ENCODE assay signal across 15 cellular contexts in the genomic region with DNA sequence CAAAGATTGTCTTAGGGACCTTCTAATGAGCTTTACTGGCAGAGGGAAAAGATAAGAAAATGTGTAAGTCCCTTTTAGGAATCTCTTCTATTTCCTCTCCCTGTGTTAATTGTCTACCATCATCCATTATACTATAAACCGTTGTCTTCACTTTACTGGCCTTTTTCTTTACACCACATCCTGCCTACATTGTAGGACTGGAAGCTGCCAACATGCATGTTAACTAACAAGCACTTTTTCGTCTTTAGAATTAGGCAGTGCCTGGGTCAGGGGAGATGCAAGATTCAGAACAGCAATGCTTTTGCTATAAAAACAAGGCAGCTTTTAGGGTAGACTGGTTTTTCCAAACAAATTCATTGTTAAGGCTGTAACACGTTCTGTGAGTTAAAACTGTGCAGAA. TPM values are rescaled to one million over a fixed set of nuclear protein-coding genes. Genes with fewer than 3 reads are reported as not detected.
DNase-seq lines count a peak whose midpoint lies in the region; ATAC-seq and TF ChIP-seq lines count a peak whose summit lies in the region.
"Had no signal": no experiment of that assay in that cellular context is flagged by ENCODE, and none has a peak within 500 bp of the region (broad histone marks: within the 10 kb centered on the region; RNA-seq: fewer than 3 reads in every experiment).

No MANE protein-coding gene starts in this region.

- CTCF ChIA-PET in OCI-LY7 (lab: Charles Lee; ENCODE audit: unreplicated experiment): no interaction called here

- no peaks in the 10 kb centered on the region for H4K20me1 ChIP-seq in OCI-LY7 (ENCODE audit: insufficient read depth, low read length)
- H4K20me1 ChIP-seq in hepatocyte (ENCODE audit: insufficient read depth, poor library complexity, severe bottlenecking): no peaks in the 10 kb centered on the region

- POLR2A ChIA-PET in OCI-LY7 (lab: Charles Lee): interaction anchor here (0.7 to 1.5 kb wide), 3 partner anchors 15 to 50 kb away, joined by 3 to 4 read pairs (median 4); a partner anchor contains a TSS

- 59% methylated on average over 3 of the region's 3 CpGs for WGBS in hepatocyte (ENCODE audit: low lambda C conversion rate, missing lambda C conversion rate)
- 43 to 49% methylated on average over 3 of the region's 3 CpGs for WGBS in transverse colon (ENCODE audit: low coverage in 1 of 2), 2 donors

- H3K4me2 ChIP-seq in OCI-LY7 (ENCODE audit: low read length) (peak overlapping the region; percentile 41), hepatocyte (no peak overlapping the region)
- H3K4me2 ChIP-seq: KMS-11 had no signal

- H3K27me3 ChIP-seq in cardiac muscle cell: no peaks in the 10 kb centered on the region
- no peaks in the 10 kb centered on the region for H3K27me3 ChIP-seq in hepatocyte
- H3K27me3 ChIP-seq in transverse colon: no peaks in the 10 kb centered on the region

- TF ChIP-seq CTCF in cardiac muscle cell (IDR thresholded peaks at IDR 0.05; ENCODE audit: low read depth, low read length) (no peak), OCI-LY7 (conservative IDR thresholded peaks at IDR 0.05; ENCODE audit: low read length) (no peak), hepatocyte (IDR thresholded peaks at IDR 0.05; ENCODE audit: poor library complexity) (no peak), transverse colon (IDR thresholded peaks at IDR 0.05) (no peak), mucosa of descending colon (IDR thresholded peaks at IDR 0.05) (no peak)

- intact Hi-C loops in left ventricle myocardium superior (cut with micrococcal nuclease) (no loop called here), OCI-LY7 (cut with micrococcal nuclease; ENCODE audit: unreplicated experiment) (no loop called here), transverse colon (cut with DNase I; ENCODE audit: low total_unique reads) (no loop called here), mucosa of descending colon (cut with DNase I, micrococcal nuclease) (no loop called here)

- H2AFZ ChIP-seq in OCI-LY7 (ENCODE audit: low read length) (peak overlapping the region; percentile 92), hepatocyte (no peak overlapping the region)

- no TSS peak for BruUV-seq in OCI-LY7 (replicated peaks; lab: Mats Ljungman, UMichigan)

- peaks cover 22% of the 10 kb centered on the region for H3K4me1 ChIP-seq in cardiac muscle cell (ENCODE audit: low read depth)
- peaks cover 43% of the 10 kb centered on the region for H3K4me1 ChIP-seq in OCI-LY7 (ENCODE audit: insufficient read depth, low read length, poor library complexity, severe bottlenecking)
- peaks cover 14% of the 10 kb centered on the region for H3K4me1 ChIP-seq in hepatocyte (ENCODE audit: insufficient read depth)
- peaks cover 7 to 35% (median 20%) of the 10 kb centered on the region in 4 donors for H3K4me1 ChIP-seq in transverse colon
- no peaks in the 10 kb centered on the region for H3K4me1 ChIP-seq in mucosa of descending colon (ENCODE audit: low read depth)

- no peaks in the 10 kb centered on the region for H3K79me2 ChIP-seq in OCI-LY7 (ENCODE audit: insufficient read depth, low read depth, low read length)
- peaks cover 10% of the 10 kb centered on the region for H3K79me2 ChIP-seq in hepatocyte

- H3K36me3 ChIP-seq in cardiac muscle cell: no peaks in the 10 kb centered on the region
- H3K36me3 ChIP-seq in OCI-LY7 (ENCODE audit: insufficient read depth, low read length): no peaks in the 10 kb centered on the region
- no peaks in the 10 kb centered on the region for H3K36me3 ChIP-seq in hepatocyte (replicated peaks; ENCODE audit: insufficient read depth, low read depth)
- no peaks in the 10 kb centered on the region for H3K36me3 ChIP-seq in transverse colon
- H3K36me3 ChIP-seq in mucosa of descending colon (ENCODE audit: low read depth): no peaks in the 10 kb centered on the region

- H3K27ac ChIP-seq in cardiac muscle cell (peak overlapping the region; percentile 57), OCI-LY7 (ENCODE audit: low read depth, low read length, poor library complexity, severe bottlenecking) (peak overlapping the region; percentile 47), hepatocyte (peak overlapping the region; percentile 90), transverse colon (peak overlapping the region; percentile 77 to 85 (median 82))
- H3K27ac ChIP-seq: KMS-11 had no signal

- DNase-seq in cardiac muscle cell (ENCODE audit: low read depth in 1 of 2, low spot score in 1 of 2): no peak
- DNase-seq in left ventricle myocardium superior: no peak
- DNase-seq in OCI-LY7 (ENCODE audit: low spot score): peak; percentile 40
- no peak for DNase-seq in hepatocyte (ENCODE audit: low spot score)
- DNase-seq in transverse colon: no peak
- no peak for DNase-seq in mucosa of descending colon
- no peak for DNase-seq in germinal center (ENCODE audit: low spot score)
- no peak for DNase-seq in DMS79 (lab: John Stamatoyannopoulos, UW)
- DNase-seq: activated CD4-positive, alpha-beta T cell treated with anti-CD3 and anti-CD28 coated beads, Interleukin-2, amount 50 U/mL, for 48 hours; dermis blood vessel endothelial cell; DMS 273 treated with DMSO at 0.1 percent for 48 hours; hippocampal formation; NCI-H1105 treated with DMSO at 0.1 percent for 48 hours; NCI-H2171 treated with DMSO at 0.1 percent for 48 hours had no signal

- no peak for TF ChIP-seq EP300 in transverse colon (IDR thresholded peaks at IDR 0.05; ENCODE audit: low read depth)

- H3K9me2 ChIP-seq in OCI-LY7 (ENCODE audit: insufficient read depth, low read length) (no peaks in the 10 kb centered on the region), hepatocyte (replicated peaks; ENCODE audit: insufficient read depth) (no peaks in the 10 kb centered on the region)

- no peaks in the 10 kb centered on the region for H3K9me3 ChIP-seq in cardiac muscle cell (ENCODE audit: low read depth)
- H3K9me3 ChIP-seq in OCI-LY7 (ENCODE audit: low read length): no peaks in the 10 kb centered on the region
- H3K9me3 ChIP-seq in hepatocyte (ENCODE audit: low read depth): no peaks in the 10 kb centered on the region
- no peaks in the 10 kb centered on the region for H3K9me3 ChIP-seq in transverse colon
- no peaks in the 10 kb centered on the region for H3K9me3 ChIP-seq in mucosa of descending colon

- in situ Hi-C loops in transverse colon (cut with MboI; ENCODE audit: low pct_ligation_motif_present in 1 of 4, low pct_unique_long_range_greater_than_20kb in 1 of 4, low sequenced_read_pairs in 3 of 4): no loop called here

- H3K4me3 ChIP-seq in cardiac muscle cell: no peak overlapping the region
- no peak overlapping the region for H3K4me3 ChIP-seq in OCI-LY7 (ENCODE audit: low read depth, low read length, poor library complexity, severe bottlenecking)
- no peak overlapping the region for H3K4me3 ChIP-seq in hepatocyte
- no peak overlapping the region for H3K4me3 ChIP-seq in transverse colon
- H3K4me3 ChIP-seq in mucosa of descending colon: no peak overlapping the region

- TF ChIP-seq POLR2A in transverse colon (IDR thresholded peaks at IDR 0.05): no peak

- no peak for ATAC-seq in left ventricle myocardium superior
- no peak for ATAC-seq in mucosa of descending colon

RNA-seq across cellular contexts. Expression of a gene that starts 11.0 kb away (rescaled TPM):
- total RNA-seq in cardiac muscle cell: 100 and 112 TPM in 2 replicates
- polyA plus RNA-seq in cardiac muscle cell: 68.0 and 90.4 TPM in 2 replicates
- total RNA-seq in left ventricle myocardium superior: 195 TPM
- total RNA-seq in OCI-LY7 (2014; rRNA removed; shearing (Covaris generic)): 37.2 and 46.9 TPM in 2 replicates
- total RNA-seq in OCI-LY7 (2022): 31.7 and 34.9 TPM in 2 replicates
- 51.9 and 60.5 TPM in 2 replicates for total RNA-seq in hepatocyte
- polyA plus RNA-seq in hepatocyte: 46.8 and 47.6 TPM in 2 replicates
- total RNA-seq in transverse colon: 100 to 1,000 TPM in 1 of 4 donors, 10 to 100 TPM in 3; 40.8 to 106 (median 80.4) TPM
- total RNA-seq in mucosa of descending colon: 100 to 1,000 TPM in 1 of 3 donors, 10 to 100 TPM in 2; 39.9 to 101 (median 42.4) TPM

RNA-seq across cellular contexts. Expression of a gene that starts 49.5 kb away (rescaled TPM):
- total RNA-seq in cardiac muscle cell (49.2 and 82.9 TPM in 2 replicates), left ventricle myocardium superior (89.9 TPM), OCI-LY7 (2022) (55.4 and 62.7 TPM in 2 replicates), hepatocyte (80.0 and 96.9 TPM in 2 replicates), transverse colon (10 to 100 TPM; 19.3 to 85.7 (median 53.1) TPM), mucosa of descending colon (100 to 1,000 TPM; 103 to 128 (median 110) TPM)
- polyA plus RNA-seq in cardiac muscle cell (73.8 and 95.1 TPM in 2 replicates), hepatocyte (119 and 128 TPM in 2 replicates)
- total RNA-seq in OCI-LY7 (2014; rRNA removed; shearing (Covaris generic)): 19.3 and 24.4 TPM in 2 replicates
